Comparison of ENCODE assay signal across 10 cellular contexts in genomic region chr12:55142896-55143870, GRCh38. TPM values are rescaled to one million over a fixed set of nuclear protein-coding genes. Genes with fewer than 3 reads are reported as not detected.
DNase-seq lines count a peak whose midpoint lies in the region; ATAC-seq and TF ChIP-seq lines count a peak whose summit lies in the region.
"Had no signal": no experiment of that assay in that cellular context is flagged by ENCODE, and none has a peak within 500 bp of the region (broad histone marks: within the 10 kb centered on the region; RNA-seq: fewer than 3 reads in every experiment).

No MANE protein-coding gene starts in this region.

- H3K36me3 Mint-ChIP-seq in activated T-helper 1 cell treated with anti-CD3 and anti-CD28 coated beads, Interleukin-12 subunit alpha, Interleukin-12 subunit beta, Interleukin-2, Interleukin-4 antibody, amounts not matched to agents 30 ng/mL and 10 ng/mL and 1 ng/mL, durations not matched to agents 14 hours and 24 hours and 36 hours (ENCODE audit: low read depth) = no peaks in the 10 kb centered on the region
- peaks cover 18% of the 10 kb centered on the region for H3K36me3 Mint-ChIP-seq in glutamatergic neuron (ENCODE audit: unreplicated experiment)
- H3K36me3 Mint-ChIP-seq: activated naive CD4-positive, alpha-beta T cell treated with anti-CD3 and anti-CD28 coated beads, Interleukin-2, amount 50 U/mL, for 72 hours had no signal

- no peaks in the 10 kb centered on the region for H3K4me1 Mint-ChIP-seq in activated T-helper 1 cell treated with anti-CD3 and anti-CD28 coated beads, Interleukin-12 subunit alpha, Interleukin-12 subunit beta, Interleukin-2, Interleukin-4 antibody, amounts not matched to agents 30 ng/mL and 10 ng/mL and 1 ng/mL, durations not matched to agents 14 hours and 24 hours and 36 hours (ENCODE audit: low read depth)
- H3K4me1 Mint-ChIP-seq in glutamatergic neuron (ENCODE audit: low read depth, unreplicated experiment) = no peaks in the 10 kb centered on the region

- H3K27me3 Mint-ChIP-seq in activated T-helper 1 cell treated with anti-CD3 and anti-CD28 coated beads, Interleukin-12 subunit alpha, Interleukin-12 subunit beta, Interleukin-2, Interleukin-4 antibody, amounts not matched to agents 30 ng/mL and 10 ng/mL and 1 ng/mL, durations not matched to agents 14 hours and 24 hours and 36 hours (ENCODE audit: insufficient read depth) = peaks cover 5% of the 10 kb centered on the region
- H3K27me3 Mint-ChIP-seq in glutamatergic neuron (ENCODE audit: unreplicated experiment) = peaks cover 3% of the 10 kb centered on the region

- no peaks in the 10 kb centered on the region for H3K9me3 Mint-ChIP-seq in activated T-helper 1 cell treated with anti-CD3 and anti-CD28 coated beads, Interleukin-12 subunit alpha, Interleukin-12 subunit beta, Interleukin-2, Interleukin-4 antibody, amounts not matched to agents 30 ng/mL and 10 ng/mL and 1 ng/mL, durations not matched to agents 14 hours and 24 hours and 36 hours
- no peaks in the 10 kb centered on the region for H3K9me3 Mint-ChIP-seq in glutamatergic neuron (ENCODE audit: unreplicated experiment)
- H3K9me3 Mint-ChIP-seq: activated naive CD4-positive, alpha-beta T cell treated with anti-CD3 and anti-CD28 coated beads, Interleukin-2, amount 50 U/mL, for 72 hours had no signal

- no peak overlapping the region for H3K4me3 Mint-ChIP-seq in activated T-helper 1 cell treated with anti-CD3 and anti-CD28 coated beads, Interleukin-12 subunit alpha, Interleukin-12 subunit beta, Interleukin-2, Interleukin-4 antibody, amounts not matched to agents 30 ng/mL and 10 ng/mL and 1 ng/mL, durations not matched to agents 14 hours and 24 hours and 36 hours
- H3K4me3 Mint-ChIP-seq in glutamatergic neuron (ENCODE audit: unreplicated experiment) = no peak overlapping the region

- ATAC-seq in HG02571 (IDR thresholded peaks at IDR 0.05; ENCODE audit: unreplicated experiment) (no peak), HG03175 (IDR thresholded peaks at IDR 0.05; ENCODE audit: unreplicated experiment) (no peak)

- no peak overlapping the region for H3K27ac Mint-ChIP-seq in activated T-helper 1 cell treated with anti-CD3 and anti-CD28 coated beads, Interleukin-12 subunit alpha, Interleukin-12 subunit beta, Interleukin-2, Interleukin-4 antibody, amounts not matched to agents 30 ng/mL and 10 ng/mL and 1 ng/mL, durations not matched to agents 14 hours and 24 hours and 36 hours
- H3K27ac Mint-ChIP-seq in glutamatergic neuron (ENCODE audit: unreplicated experiment) = no peak overlapping the region
- H3K27ac Mint-ChIP-seq: activated naive CD4-positive, alpha-beta T cell treated with anti-CD3 and anti-CD28 coated beads, Interleukin-2, amount 50 U/mL, for 72 hours had no signal

- intact Hi-C loops in activated T-helper 1 cell treated with anti-CD3 and anti-CD28 coated beads, Interleukin-12 subunit alpha, Interleukin-12 subunit beta, Interleukin-2, Interleukin-4 antibody, amounts not matched to agents 30 ng/mL and 10 ng/mL and 1 ng/mL, durations not matched to agents 14 hours and 24 hours and 36 hours (cut with micrococcal nuclease) = loop anchor here (1.0 to 5.0 kb wide), 5 partner anchors 70 to 441 kb away; partner anchors contain the start of gene MUCL1

- peak; percentile 75 for DNase-seq in DMS53 treated with DMSO at 0.1 percent for 48 hours (lab: John Stamatoyannopoulos, UW; ENCODE audit: unreplicated experiment)
- DNase-seq in HK-2 (ENCODE audit: unreplicated experiment) = peak; percentile 8
- peak; percentile 72 for DNase-seq in NCI-H774 (lab: John Stamatoyannopoulos, UW)
- DNase-seq in activated T-helper 1 cell treated with anti-CD3 and anti-CD28 coated beads, Interleukin-12 subunit alpha, Interleukin-12 subunit beta, Interleukin-2, Interleukin-4 antibody, amounts not matched to agents 30 ng/mL and 10 ng/mL and 1 ng/mL, durations not matched to agents 14 hours and 24 hours and 36 hours (ENCODE audit: low spot score) = peak; percentile 9
- peak; percentile 35 for DNase-seq in glutamatergic neuron
- peak; percentile 15 for DNase-seq in smooth muscle cell of the brain vasculature (ENCODE audit: low read depth, low spot score)

- peak; percentile 72 for TF ChIP-seq CTCF in glutamatergic neuron (IDR thresholded peaks at IDR 0.05; ENCODE audit: partially characterized antibody, unreplicated experiment)

RNA-seq across cellular contexts. Expression of gene OR9K2, which starts 17.0 kb away (rescaled TPM):
- total RNA-seq in activated T-helper 1 cell treated with anti-CD3 and anti-CD28 coated beads, Interleukin-12 subunit alpha, Interleukin-12 subunit beta, Interleukin-2, Interleukin-4 antibody, amounts not matched to agents 30 ng/mL and 10 ng/mL and 1 ng/mL, durations not matched to agents 14 hours and 24 hours and 36 hours = not detected in 2 replicates
- total RNA-seq in glutamatergic neuron (ENCODE audit: unreplicated experiment) = 2.9 TPM
- total RNA-seq: activated naive CD4-positive, alpha-beta T cell treated with anti-CD3 and anti-CD28 coated beads, Interleukin-2, amount 50 U/mL, for 72 hours; urinary bladder had no signal

Comparison
In these comparisons a context has a peak if more than half of its experiments do, and no peak if none do; other contexts are left out.
1. DNase-seq: peak in every context shown above with its lines; median percentile 75 in DMS53 treated with DMSO at 0.1 percent for 48 hours; 72 in NCI-H774; 35 in glutamatergic neuron; 15 in smooth muscle cell of the brain vasculature; 9 in activated T-helper 1 cell treated with anti-CD3 and anti-CD28 coated beads, Interleukin-12 subunit alpha, Interleukin-12 subunit beta, Interleukin-2, Interleukin-4 antibody, amounts not matched to agents 30 ng/mL and 10 ng/mL and 1 ng/mL, durations not matched to agents 14 hours and 24 hours and 36 hours; 8 in HK-2.